ENCODE assay signal across 1 cellular context in the genomic region with DNA sequence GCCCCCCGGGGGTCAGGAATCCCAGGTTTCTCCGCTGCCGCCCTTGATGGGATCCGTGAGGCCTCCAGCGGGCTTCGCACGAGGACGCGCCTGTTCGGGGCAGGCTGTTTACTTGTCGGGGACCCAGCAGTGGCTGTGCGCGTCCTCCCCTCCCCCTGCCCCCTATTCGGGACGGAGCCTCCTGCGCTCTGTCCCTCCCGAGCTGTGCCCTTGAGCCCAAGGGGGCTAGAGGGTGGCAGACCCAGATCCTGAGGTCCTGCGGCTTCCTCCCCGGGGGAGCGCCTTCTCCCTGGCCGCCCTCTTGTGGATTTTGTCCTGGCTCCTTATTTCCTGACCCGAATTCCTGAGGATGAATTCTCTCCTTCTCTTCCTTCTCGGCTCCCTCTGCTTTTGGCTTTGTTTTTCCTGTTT.
TF ChIP-seq lines count a peak whose summit lies in the region.

No MANE protein-coding gene starts in this region.

TF ChIP-seq in H1, 55 proteins besides CTCF, POLR2A, EP300 and RAD21 (continued from another document):
- TF ChIP-seq CREB1 (IDR thresholded peaks at IDR 0.05) (0 out of 2 replicates have a peak, but pooled peaks have one; percentile 9), SUZ12 (IDR thresholded peaks at IDR 0.05; ENCODE audit: low read length) (no peak), JUND (IDR thresholded peaks at IDR 0.05; ENCODE audit: low read length) (no peak)
- TF ChIP-seq, protein P1, sequence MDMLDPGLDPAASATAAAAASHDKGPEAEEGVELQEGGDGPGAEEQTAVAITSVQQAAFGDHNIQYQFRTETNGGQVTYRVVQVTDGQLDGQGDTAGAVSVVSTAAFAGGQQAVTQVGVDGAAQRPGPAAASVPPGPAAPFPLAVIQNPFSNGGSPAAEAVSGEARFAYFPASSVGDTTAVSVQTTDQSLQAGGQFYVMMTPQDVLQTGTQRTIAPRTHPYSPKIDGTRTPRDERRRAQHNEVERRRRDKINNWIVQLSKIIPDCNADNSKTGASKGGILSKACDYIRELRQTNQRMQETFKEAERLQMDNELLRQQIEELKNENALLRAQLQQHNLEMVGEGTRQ (IDR thresholded peaks at IDR 0.05; ENCODE audit: low read length): no peak
- TF ChIP-seq, protein P2, sequence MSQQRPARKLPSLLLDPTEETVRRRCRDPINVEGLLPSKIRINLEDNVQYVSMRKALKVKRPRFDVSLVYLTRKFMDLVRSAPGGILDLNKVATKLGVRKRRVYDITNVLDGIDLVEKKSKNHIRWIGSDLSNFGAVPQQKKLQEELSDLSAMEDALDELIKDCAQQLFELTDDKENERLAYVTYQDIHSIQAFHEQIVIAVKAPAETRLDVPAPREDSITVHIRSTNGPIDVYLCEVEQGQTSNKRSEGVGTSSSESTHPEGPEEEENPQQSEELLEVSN (IDR thresholded peaks at IDR 0.05): peak; percentile 66
TF ChIP-seq in H1: peak in this region for 6.
